15 cellular contexts compared by ENCODE assay signal in genomic region chr13:73465629-73465974, GRCh38.
A peak's percentile ranks its signal among the peaks of the same experiment; 100 is the strongest.
DNase-seq lines count a peak whose midpoint lies in the region; ATAC-seq and TF ChIP-seq lines count a peak whose summit lies in the region.
"Had no signal": no experiment of that assay in that cellular context is flagged by ENCODE, and none has a peak within 500 bp of the region (broad histone marks: within the 10 kb centered on the region; RNA-seq: fewer than 3 reads in every experiment).

No MANE protein-coding gene starts in this region.

- H3K4me3 ChIP-seq in fibroblast of mammary gland (ENCODE audit: control insufficient read depth, low read depth, low read length) (no peak overlapping the region), skeletal muscle cell (ENCODE audit: low read depth, low read length) (no peak overlapping the region)
- H3K4me3 ChIP-seq: esophagus muscularis mucosa, neural progenitor cell had no signal

- TF ChIP-seq CTCF in fibroblast of mammary gland (conservative IDR thresholded peaks at IDR 0.05; ENCODE audit: control insufficient read depth, insufficient read depth, low read depth, low read length), result no peak
- TF ChIP-seq CTCF in GM13977 (IDR thresholded peaks at IDR 0.05; ENCODE audit: extremely low read depth, insufficient read depth, missing control alignments), result no peak

- peak; percentile 57 for ATAC-seq in SK-N-SH treated with all-trans-retinoic acid at 6 μM for 48 hours
- ATAC-seq in HG02588 (IDR thresholded peaks at IDR 0.05; ENCODE audit: unreplicated experiment), result no peak

- in situ Hi-C loops in GM13977 (cut with MboI; ENCODE audit: low pct_unique_long_range_greater_than_20kb, low sequenced_read_pairs, unreplicated experiment), result no loop called here

- DNase-seq in H4 (ENCODE audit: low spot score), result peak; percentile 52
- DNase-seq in fibroblast of mammary gland (ENCODE audit: low read depth), result peak; percentile 37
- DNase-seq in skeletal muscle cell (ENCODE audit: low read depth), result peak; percentile 16
- no peak for DNase-seq in GM13977 (ENCODE audit: low spot score)
- no peak for DNase-seq in SK-N-DZ (ENCODE audit: low spot score)
- DNase-seq in NCI-H2107 (lab: John Stamatoyannopoulos, UW), result no peak
- DNase-seq: activated T-cell treated with anti-CD3 and anti-CD28 coated beads, Interleukin-2, amount 50 U/mL, for 1 hour; aorta; CD4-positive, CD25-positive, alpha-beta regulatory T cell; islet precursor cell; RPMI8226 had no signal

TF ChIP-seq in SK-N-SH treated with all-trans-retinoic acid at 6 μM for 48 hours, 23 proteins besides CTCF, POLR2A, EP300 and RAD21:
- no peak for TF ChIP-seq CREB5 (CRISPR knock-in tag; IDR thresholded peaks at IDR 0.05; ENCODE audit: low read depth)
- TF ChIP-seq TSHZ2 (CRISPR knock-in tag; IDR thresholded peaks at IDR 0.05), result no peak
- TF ChIP-seq CSDC2 (CRISPR knock-in tag; IDR thresholded peaks at IDR 0.05), result no peak
- no peak for TF ChIP-seq ISL1 (CRISPR knock-in tag; IDR thresholded peaks at IDR 0.05)
- TF ChIP-seq TOX (CRISPR knock-in tag; IDR thresholded peaks at IDR 0.05; ENCODE audit: borderline replicate concordance), result no peak
- no peak for TF ChIP-seq ZNF565 (CRISPR knock-in tag; conservative IDR thresholded peaks at IDR 0.05; ENCODE audit: low read depth)
- no peak for TF ChIP-seq POU6F1 (CRISPR knock-in tag; IDR thresholded peaks at IDR 0.05; ENCODE audit: borderline replicate concordance, low read depth)
- no peak for TF ChIP-seq PATZ1 (CRISPR knock-in tag; IDR thresholded peaks at IDR 0.05; ENCODE audit: borderline replicate concordance)

Comparison
In these comparisons a context has a peak if more than half of its experiments do, and no peak if none do; other contexts are left out.
1. DNase-seq: peak in H4 (single experiment), fibroblast of mammary gland (single experiment) and skeletal muscle cell (single experiment); none in GM13977 (single experiment), SK-N-DZ (single experiment) and NCI-H2107 (single experiment).